ENCODE assay signal across 11 cellular contexts in the genomic region with DNA sequence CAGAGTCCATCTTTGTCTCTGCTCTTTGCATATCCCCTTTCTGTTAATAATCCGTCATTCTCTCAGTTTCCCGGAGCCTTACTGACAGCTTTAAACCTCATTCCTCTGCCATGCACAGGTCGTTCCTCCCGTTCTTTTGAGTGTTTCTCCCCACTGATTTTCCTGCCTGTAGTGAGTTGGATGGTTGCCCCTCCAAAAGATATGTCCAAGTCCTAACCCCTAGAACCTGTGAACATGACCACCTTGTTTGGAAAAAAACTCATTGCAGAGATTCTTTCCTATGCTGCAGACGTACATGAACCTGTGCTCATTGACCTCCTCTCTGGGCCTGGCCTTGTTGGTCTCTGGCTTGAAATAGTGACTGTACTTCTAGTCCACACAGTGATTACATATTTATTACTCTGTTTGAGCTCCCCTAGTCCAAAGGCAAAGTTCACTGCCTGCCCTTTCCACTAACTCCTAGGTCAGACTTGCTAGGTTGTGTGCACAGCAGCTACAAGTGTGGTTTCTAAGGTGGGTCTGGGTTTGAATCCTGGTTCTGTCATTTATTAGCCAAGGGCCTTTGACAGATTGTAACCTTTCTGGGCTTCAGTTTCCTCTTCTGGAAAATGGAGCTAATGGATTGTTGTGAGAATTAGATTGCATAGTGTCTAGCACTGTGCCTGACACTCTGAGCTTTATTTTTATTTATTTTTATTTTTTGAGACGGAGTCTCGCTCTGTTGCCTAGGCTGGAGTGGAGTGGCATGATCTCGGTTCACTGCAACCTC. TPM values are rescaled to one million over a fixed set of nuclear protein-coding genes. Genes with fewer than 3 reads are reported as not detected.
A peak's percentile ranks its signal among the peaks of the same experiment; 100 is the strongest.
DNase-seq lines count a peak whose midpoint lies in the region; ATAC-seq, FAIRE-seq and TF ChIP-seq lines count a peak whose summit lies in the region.
"Had no signal": no experiment of that assay in that cellular context is flagged by ENCODE, and none has a peak within 500 bp of the region (broad histone marks: within the 10 kb centered on the region; RNA-seq: fewer than 3 reads in every experiment).

No MANE protein-coding gene starts in this region.

- intact Hi-C loops in activated CD4-positive, alpha-beta T cell treated with anti-CD3 and anti-CD28 coated beads for 36 hours (cut with DNase I, micrococcal nuclease) = loop anchor here in 1 of 2 experiments (2.0 kb wide), 2 partner anchors 23 to 29 kb away; partner anchors contain the start of gene PPARD

- CTCF ChIA-PET in activated CD4-positive, alpha-beta T cell treated with anti-CD3 and anti-CD28 coated beads for 36 hours (lab: Charles Lee) = interaction anchor here (1.0 to 1.6 kb wide), 4 partner anchors 28 to 78 kb away, joined by 3 to 6 read pairs (median 4); partner anchors contain the start of gene PPARD

- no peak for DNase-seq in activated CD4-positive, alpha-beta T cell treated with anti-CD3 and anti-CD28 coated beads for 36 hours
- no peak for DNase-seq in activated CD4-positive, alpha-beta T cell treated with anti-CD3 and anti-CD28 coated beads, Interleukin-2, amount 50 U/mL, for 4 hours
- DNase-seq in T-helper 17 cell (no peak), glutamatergic neuron (no peak), mesothelial cell of epicardium (ENCODE audit: low spot score in 2 of 2, unreplicated experiment in 2 of 2) (no peak), GM12891 (ENCODE audit: insufficient read length, low spot score) (no peak)
- DNase-seq in stimulated activated CD4-positive, alpha-beta T cell treated with anti-CD3 and anti-CD28 coated beads, Interleukin-12 subunit alpha, Interleukin-12 subunit beta, amount 100 ng/mL, for 4 hours = no peak
- DNase-seq: activated CD8-positive, alpha-beta memory T cell treated with anti-CD3 and anti-CD28 coated beads, Interleukin-2, amount 50 U/mL, for 48 hours had no signal

- TF ChIP-seq CTCF in glutamatergic neuron (IDR thresholded peaks at IDR 0.05; ENCODE audit: partially characterized antibody, unreplicated experiment) (no peak), mesothelial cell of epicardium (IDR thresholded peaks at IDR 0.05; ENCODE audit: unreplicated experiment) (no peak)

- H3K9me3 ChIP-seq in T-helper 17 cell (ENCODE audit: control insufficient read depth, low read length, poor library complexity, severe bottlenecking) (no peaks in the 10 kb centered on the region), skeletal muscle tissue (ENCODE audit: control insufficient read depth in 3 of 3, low read length in 3 of 3) (no peaks in the 10 kb centered on the region)
- H3K9me3 ChIP-seq: A549, breast epithelium had no signal

- peaks cover 59% of the 10 kb centered on the region for H3K4me1 Mint-ChIP-seq in activated CD4-positive, alpha-beta T cell treated with anti-CD3 and anti-CD28 coated beads for 36 hours
- H3K4me1 Mint-ChIP-seq in T-helper 17 cell (peaks cover 40% of the 10 kb centered on the region), glutamatergic neuron (ENCODE audit: low read depth, unreplicated experiment) (peaks cover 20% of the 10 kb centered on the region), mesothelial cell of epicardium (peaks cover 35% of the 10 kb centered on the region)

- POLR2A ChIA-PET in activated CD4-positive, alpha-beta T cell treated with anti-CD3 and anti-CD28 coated beads for 36 hours (lab: Charles Lee) = interaction anchor here (0.6 kb wide), 1 partner anchor 102 kb away, joined by 5 read pairs; no protein-coding TSS in a partner anchor

- H3K9me3 Mint-ChIP-seq in activated CD4-positive, alpha-beta T cell treated with anti-CD3 and anti-CD28 coated beads for 36 hours (ENCODE audit: low read depth) = no peaks in the 10 kb centered on the region
- H3K9me3 Mint-ChIP-seq in glutamatergic neuron (ENCODE audit: unreplicated experiment) (peaks cover 4% of the 10 kb centered on the region), mesothelial cell of epicardium (no peaks in the 10 kb centered on the region)

- H3K4me3 ChIP-seq in skeletal muscle tissue (ENCODE audit: low read length in 3 of 3) = no peak overlapping the region
- H3K4me3 ChIP-seq: A549, breast epithelium had no signal

- ATAC-seq in activated CD4-positive, alpha-beta T cell treated with anti-CD3 and anti-CD28 coated beads for 36 hours = no peak
- no peak for ATAC-seq in T-helper 17 cell

- FAIRE-seq in GM12891 (lab: Jason Lieb, UNC) = no peak
- FAIRE-seq: A549 had no signal

- peak overlapping the region in 1 of 3 donors; percentile 1 for H3K9ac ChIP-seq in skeletal muscle tissue (ENCODE audit: low read depth in 1 of 3, low read length in 3 of 3)

- peak overlapping the region; percentile 90 for H3K27ac ChIP-seq in skeletal muscle tissue (ENCODE audit: low read depth, low read length)
- H3K27ac ChIP-seq: breast epithelium had no signal

- no peak for TF ChIP-seq POLR2A in GM12891 (IDR thresholded peaks at IDR 0.05; ENCODE audit: low read depth, low read length)

- peaks cover 20% of the 10 kb centered on the region for H3K36me3 Mint-ChIP-seq in activated CD4-positive, alpha-beta T cell treated with anti-CD3 and anti-CD28 coated beads for 36 hours (ENCODE audit: low read depth)
- peaks cover 8% of the 10 kb centered on the region for H3K36me3 Mint-ChIP-seq in T-helper 17 cell (ENCODE audit: low read depth)
- no peaks in the 10 kb centered on the region for H3K36me3 Mint-ChIP-seq in glutamatergic neuron (ENCODE audit: unreplicated experiment)
- H3K36me3 Mint-ChIP-seq in mesothelial cell of epicardium = peaks cover 3% of the 10 kb centered on the region

- H3K4me3 Mint-ChIP-seq in activated CD4-positive, alpha-beta T cell treated with anti-CD3 and anti-CD28 coated beads for 36 hours = no peak overlapping the region
- peak overlapping the region; percentile 58 for H3K4me3 Mint-ChIP-seq in T-helper 17 cell
- H3K4me3 Mint-ChIP-seq in glutamatergic neuron (ENCODE audit: unreplicated experiment) = peak overlapping the region; percentile 21
- no peak overlapping the region for H3K4me3 Mint-ChIP-seq in mesothelial cell of epicardium

- peaks cover 29 to 53% (median 42%) of the 10 kb centered on the region in 3 donors for H3K4me1 ChIP-seq in skeletal muscle tissue (ENCODE audit: control insufficient read depth in 3 of 3, insufficient read depth in 3 of 3, low read length in 3 of 3)

- no peaks in the 10 kb centered on the region for H3K27me3 Mint-ChIP-seq in activated CD4-positive, alpha-beta T cell treated with anti-CD3 and anti-CD28 coated beads for 36 hours
- H3K27me3 Mint-ChIP-seq in T-helper 17 cell (no peaks in the 10 kb centered on the region), glutamatergic neuron (ENCODE audit: unreplicated experiment) (no peaks in the 10 kb centered on the region), mesothelial cell of epicardium (ENCODE audit: low read depth) (no peaks in the 10 kb centered on the region)

- H3K27me3 ChIP-seq in skeletal muscle tissue (ENCODE audit: control insufficient read depth in 3 of 3, insufficient read depth in 3 of 3, low read length in 3 of 3) = no peaks in the 10 kb centered on the region
- H3K27me3 ChIP-seq: breast epithelium had no signal

- peak overlapping the region; percentile 96 for H3K27ac Mint-ChIP-seq in activated CD4-positive, alpha-beta T cell treated with anti-CD3 and anti-CD28 coated beads for 36 hours
- H3K27ac Mint-ChIP-seq in T-helper 17 cell (peak overlapping the region; percentile 59), glutamatergic neuron (ENCODE audit: unreplicated experiment) (peak overlapping the region; percentile 23), mesothelial cell of epicardium (no peak overlapping the region)

- H3K36me3 ChIP-seq in skeletal muscle tissue (ENCODE audit: control insufficient read depth in 3 of 3, insufficient read depth in 3 of 3, low read length in 3 of 3) = peaks cover 0 to 3% (median 0%) of the 10 kb centered on the region in 3 donors
- H3K36me3 ChIP-seq: breast epithelium had no signal

TF ChIP-seq in GM12891, 5 proteins besides CTCF, POLR2A, EP300 and RAD21:
- TF ChIP-seq TAF1 (IDR thresholded peaks at IDR 0.05; ENCODE audit: low read depth, low read length) = no peak
- no peak for TF ChIP-seq PAX5 (IDR thresholded peaks at IDR 0.05; ENCODE audit: insufficient read depth, low read length, severe bottlenecking)
- TF ChIP-seq SPI1 (IDR thresholded peaks at IDR 0.05; ENCODE audit: low read depth, low read length) = no peak
- TF ChIP-seq POU2F2 (IDR thresholded peaks at IDR 0.05; ENCODE audit: low read depth, low read length) = no peak
- TF ChIP-seq POLR2AphosphoS5 (IDR thresholded peaks at IDR 0.05; ENCODE audit: low read depth, low read length) = no peak
TF ChIP-seq in GM12891: peak in this region for 0.

RNA-seq across cellular contexts. Expression of gene PPARD, which starts 29.3 kb away (rescaled TPM):
- total RNA-seq in activated CD4-positive, alpha-beta T cell treated with anti-CD3 and anti-CD28 coated beads for 36 hours = 10 to 100 TPM; 16.5 to 19.2 TPM
- total RNA-seq in T-helper 17 cell (10 to 100 TPM; 25.0 to 29.9 TPM), glutamatergic neuron (ENCODE audit: unreplicated experiment) (37.5 TPM), skeletal muscle tissue (2.6 TPM), mesothelial cell of epicardium (19.5 to 21.7 TPM (median 20.8 TPM) in 3 replicates)
- 7.4 TPM for polyA plus RNA-seq in GM12891 (2012; ENCODE audit: low read depth, missing spikeins)

Comparison
In these comparisons a context has a peak if more than half of its experiments do, and no peak if none do; other contexts are left out.
1. H3K4me3 Mint-ChIP-seq: peak in T-helper 17 cell (single experiment) and glutamatergic neuron (single experiment); none in activated CD4-positive, alpha-beta T cell treated with anti-CD3 and anti-CD28 coated beads for 36 hours (single experiment) and mesothelial cell of epicardium (single experiment).